1 cellular context compared by ENCODE assay signal in the genomic region with DNA sequence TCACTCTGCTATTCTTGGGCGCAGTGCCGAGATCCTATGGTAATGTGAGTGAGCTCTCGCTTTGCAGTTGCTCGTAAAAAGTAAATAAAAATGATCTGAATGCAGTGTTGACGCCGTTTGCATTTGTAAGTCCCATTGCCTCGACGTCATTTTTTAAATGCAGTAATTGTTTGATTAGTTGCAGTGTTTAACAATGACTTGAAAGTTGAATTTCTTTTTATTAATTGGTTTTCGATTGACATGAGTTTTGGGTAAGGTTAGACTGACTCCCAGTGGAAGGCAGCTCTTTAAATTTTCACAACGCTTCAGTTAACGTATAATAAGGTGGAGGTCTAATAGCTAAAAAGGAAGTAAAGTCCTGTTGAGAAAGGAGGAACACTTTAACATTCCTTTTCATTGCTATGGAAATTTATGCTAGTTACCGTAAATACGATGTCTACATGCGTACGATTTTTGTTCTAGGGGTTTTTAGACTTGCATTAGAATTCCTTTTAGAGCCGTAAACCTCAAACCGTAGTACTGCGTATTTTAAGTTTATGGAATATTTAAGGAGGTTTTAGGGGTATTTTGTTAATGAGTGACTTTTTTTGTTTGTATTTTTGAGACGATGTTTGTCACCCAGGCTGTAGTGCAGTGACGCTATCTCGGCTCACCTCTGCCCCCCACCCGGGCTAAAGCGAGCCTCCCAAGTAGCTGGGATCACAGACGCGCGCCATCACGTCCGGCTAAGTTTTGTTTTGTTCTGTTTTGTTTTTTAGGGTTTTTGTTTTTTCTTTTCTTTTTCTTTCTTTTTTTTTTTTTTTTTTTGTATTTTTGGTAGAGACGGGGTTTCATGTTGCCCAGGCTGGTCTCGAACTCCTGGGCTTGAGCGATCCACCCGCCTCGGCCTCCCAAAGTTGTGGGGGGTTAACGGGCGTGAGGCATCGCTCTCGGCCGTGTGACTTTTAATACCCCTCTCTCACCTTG.
A peak's percentile ranks its signal among the peaks of the same experiment; 100 is the strongest.
TF ChIP-seq lines count a peak whose summit lies in the region.

No MANE protein-coding gene starts in this region.

TF ChIP-seq in IMR-90, 13 proteins besides CTCF, POLR2A, EP300 and RAD21:
- peak; percentile 66; the same call in 1 of the 2 replicates for TF ChIP-seq CHD1 (IDR thresholded peaks at IDR 0.05; ENCODE audit: low read depth, low read length)
- no peak for TF ChIP-seq RFX5 (IDR thresholded peaks at IDR 0.05; ENCODE audit: low read depth, low read length)
